Comparison of ENCODE assay signal across 28 cellular contexts in genomic region chr4:90906239-90906638, GRCh38.
"Had no signal": no experiment of that assay in that cellular context is flagged by ENCODE, and none has a peak within 500 bp of the region (broad histone marks: within the 10 kb centered on the region; RNA-seq: fewer than 3 reads in every experiment).

No MANE protein-coding gene starts in this region.

- H3K27me3 ChIP-seq: pancreas, suprapubic skin, tibial artery, upper lobe of right lung had no signal

- H3K9me3 ChIP-seq: pancreas, prostate gland, upper lobe of right lung had no signal

- H3K4me3 Mint-ChIP-seq: naive thymus-derived CD4-positive, alpha-beta T cell; natural killer cell treated with Interleukin-12 subunit alpha and Interleukin-12 subunit beta and Interleukin-15 and Interleukin-18, amount 100 ng/mL, for 72 hours; neural crest cell; stimulated activated effector memory CD8-positive, alpha-beta T cell treated with anti-CD3 and anti-CD28 coated beads, Interleukin-12 subunit alpha, Interleukin-12 subunit beta, amount 100 ng/mL, for 72 hours; stimulated activated naive CD8-positive, alpha-beta T cell treated with anti-CD3 and anti-CD28 coated beads, Interleukin-15, Interleukin-2, amounts not matched to agents 100 ng/mL and 50 ng/mL, for 24 hours had no signal

- H3K4me1 Mint-ChIP-seq: naive thymus-derived CD4-positive, alpha-beta T cell; stimulated activated effector memory CD8-positive, alpha-beta T cell treated with anti-CD3 and anti-CD28 coated beads, Interleukin-12 subunit alpha, Interleukin-12 subunit beta, amount 100 ng/mL, for 72 hours had no signal

- H3K27me3 Mint-ChIP-seq: naive thymus-derived CD4-positive, alpha-beta T cell; natural killer cell treated with Interleukin-12 subunit alpha and Interleukin-12 subunit beta and Interleukin-15 and Interleukin-18, amount 100 ng/mL, for 72 hours; stimulated activated naive CD8-positive, alpha-beta T cell treated with anti-CD3 and anti-CD28 coated beads, Interleukin-15, Interleukin-2, amounts not matched to agents 100 ng/mL and 50 ng/mL, for 24 hours had no signal

- H3K4me3 ChIP-seq: left ventricle myocardium inferior, lung, mucosa of descending colon, pancreas, prostate gland, skin epidermis, suprapubic skin, thoracic aorta, tibial artery, upper lobe of right lung had no signal

- H3K4me1 ChIP-seq: left ventricle myocardium inferior, pancreas, prostate gland, suprapubic skin, tibial artery, upper lobe of right lung had no signal

- H3K27ac ChIP-seq: left ventricle myocardium inferior, pancreas, prostate gland, skin epidermis, suprapubic skin, thoracic aorta, tibial artery, upper lobe of right lung had no signal

- DNase-seq: head of caudate nucleus; hippocampal formation; left ventricle myocardium inferior; midbrain; mucosa of descending colon; naive thymus-derived CD4-positive, alpha-beta T cell; nucleus accumbens; pancreas; posterior cingulate gyrus; stimulated activated CD4-positive, alpha-beta T cell treated with anti-CD3 and anti-CD28 coated beads, Interleukin-12 subunit alpha, Interleukin-12 subunit beta, amount 100 ng/mL, for 4 hours; stimulated activated CD4-positive, alpha-beta T cell treated with anti-CD3 and anti-CD28 coated beads, Interleukin-15, amount 100 ng/mL, for 24 hours; stimulated activated CD4-positive, alpha-beta T cell treated with anti-CD3 and anti-CD28 coated beads, Interleukin-2, amount 100 ng/mL, for 24 hours; stimulated activated CD4-positive, alpha-beta T cell treated with anti-CD3 and anti-CD28 coated beads, Interleukin-4, amount 100 ng/mL, for 1 hour; stimulated activated naive CD4-positive, alpha-beta T cell; tibial artery; trophoblast cell; upper lobe of right lung had no signal

- H3K27ac Mint-ChIP-seq: naive thymus-derived CD4-positive, alpha-beta T cell; natural killer cell treated with Interleukin-12 subunit alpha and Interleukin-12 subunit beta and Interleukin-15 and Interleukin-18, amount 100 ng/mL, for 72 hours; stimulated activated effector memory CD8-positive, alpha-beta T cell treated with anti-CD3 and anti-CD28 coated beads, Interleukin-12 subunit alpha, Interleukin-12 subunit beta, amount 100 ng/mL, for 72 hours; stimulated activated naive CD8-positive, alpha-beta T cell treated with anti-CD3 and anti-CD28 coated beads, Interleukin-15, Interleukin-2, amounts not matched to agents 100 ng/mL and 50 ng/mL, for 24 hours had no signal

- FAIRE-seq: keratinocyte, pancreas, urothelium cell line had no signal

- H3K36me3 ChIP-seq: left ventricle myocardium inferior, pancreas, prostate gland, suprapubic skin, thoracic aorta, tibial artery, upper lobe of right lung had no signal

- H3K36me3 Mint-ChIP-seq: stimulated activated effector memory CD8-positive, alpha-beta T cell treated with anti-CD3 and anti-CD28 coated beads, Interleukin-12 subunit alpha, Interleukin-12 subunit beta, amount 100 ng/mL, for 72 hours had no signal
